In genomic region chr7:28481131-28481926, GRCh38 we compare ENCODE assay signal across 10 cellular contexts.
DNase-seq lines count a peak whose midpoint lies in the region; ATAC-seq and TF ChIP-seq lines count a peak whose summit lies in the region.
"Had no signal": no experiment of that assay in that cellular context is flagged by ENCODE, and none has a peak within 500 bp of the region (broad histone marks: within the 10 kb centered on the region; RNA-seq: fewer than 3 reads in every experiment).

No MANE protein-coding gene starts in this region.

- H3K4me3 ChIP-seq in SJCRH30, result peak overlapping the region; percentile 34
- H3K4me3 ChIP-seq in thyroid gland (replicated peaks in 1 of 3), result no peak overlapping the region

- H3K27ac ChIP-seq in SJCRH30 (peak overlapping the region; percentile 77), thyroid gland (no peak overlapping the region)
- H3K27ac ChIP-seq: VCaP had no signal

- H3K27me3 ChIP-seq in SJCRH30, result no peaks in the 10 kb centered on the region
- H3K27me3 ChIP-seq in thyroid gland, result no peaks in the 10 kb centered on the region

- intact Hi-C loops in thyroid gland (cut with DNase I), result no loop called here

- H3K9me3 ChIP-seq in SJCRH30 (replicated peaks), result no peaks in the 10 kb centered on the region
- H3K9me3 ChIP-seq in thyroid gland, result no peaks in the 10 kb centered on the region

- 79 to 82% methylated on average over 7 of the region's 7 CpGs for WGBS in thyroid gland, 2 donors

- ATAC-seq in GM19025 (IDR thresholded peaks at IDR 0.05; ENCODE audit: low read depth, unreplicated experiment) (peak; percentile 58), HG02798 (IDR thresholded peaks at IDR 0.05; ENCODE audit: poor library complexity, unreplicated experiment) (peak; percentile 76)

- H3K36me3 ChIP-seq in SJCRH30 (no peaks in the 10 kb centered on the region), thyroid gland (no peaks in the 10 kb centered on the region)

- H3K4me1 ChIP-seq in SJCRH30 (peaks cover 32% of the 10 kb centered on the region), thyroid gland (no peaks in the 10 kb centered on the region)

- POLR2A ChIA-PET in HEK293T (lab: Yijun Ruan, JAX), result interaction anchor here (1.7 kb wide), 1 partner anchor 71 kb away, joined by 5 read pairs; no protein-coding TSS in a partner anchor

- no peak for TF ChIP-seq POLR2A in thyroid gland (IDR thresholded peaks at IDR 0.05)

- DNase-seq in SJCRH30, result peak; percentile 67 to 83
- DNase-seq in renal cortical epithelial cell (ENCODE audit: low read depth), result peak; percentile 63
- DNase-seq in thyroid gland, result no peak
- no peak for DNase-seq in A172 (ENCODE audit: low spot score)
- no peak for DNase-seq in NCI-H2107 (lab: John Stamatoyannopoulos, UW)
- no peak for DNase-seq in HEK293T (ENCODE audit: extremely low spot score)
- DNase-seq: KBM-7 had no signal

- CTCF ChIA-PET in HEK293T (lab: Yijun Ruan, JAX), result no interaction called here

- no peak for TF ChIP-seq CTCF in thyroid gland (IDR thresholded peaks at IDR 0.05)

TF ChIP-seq in HEK293T, 16 proteins besides CTCF, POLR2A, EP300 and RAD21:
- TF ChIP-seq FOXM1 (IDR thresholded peaks at IDR 0.05; ENCODE audit: borderline replicate concordance), result no peak
- TF ChIP-seq LEF1 (IDR thresholded peaks at IDR 0.05; ENCODE audit: borderline replicate concordance), result no peak
- no peak for TF ChIP-seq FOXK2 (IDR thresholded peaks at IDR 0.05)
- TF ChIP-seq L3MBTL2 (conservative IDR thresholded peaks at IDR 0.05), result no peak
- no peak for TF ChIP-seq ELF4 (IDR thresholded peaks at IDR 0.05)

Comparison
In these comparisons a context has a peak if more than half of its experiments do, and no peak if none do; other contexts are left out.
1. DNase-seq: peak in SJCRH30 (2 of 2) and renal cortical epithelial cell (single experiment); none in thyroid gland (0 of 2), A172 (single experiment), NCI-H2107 (single experiment) and HEK293T (single experiment).